In the genomic region with DNA sequence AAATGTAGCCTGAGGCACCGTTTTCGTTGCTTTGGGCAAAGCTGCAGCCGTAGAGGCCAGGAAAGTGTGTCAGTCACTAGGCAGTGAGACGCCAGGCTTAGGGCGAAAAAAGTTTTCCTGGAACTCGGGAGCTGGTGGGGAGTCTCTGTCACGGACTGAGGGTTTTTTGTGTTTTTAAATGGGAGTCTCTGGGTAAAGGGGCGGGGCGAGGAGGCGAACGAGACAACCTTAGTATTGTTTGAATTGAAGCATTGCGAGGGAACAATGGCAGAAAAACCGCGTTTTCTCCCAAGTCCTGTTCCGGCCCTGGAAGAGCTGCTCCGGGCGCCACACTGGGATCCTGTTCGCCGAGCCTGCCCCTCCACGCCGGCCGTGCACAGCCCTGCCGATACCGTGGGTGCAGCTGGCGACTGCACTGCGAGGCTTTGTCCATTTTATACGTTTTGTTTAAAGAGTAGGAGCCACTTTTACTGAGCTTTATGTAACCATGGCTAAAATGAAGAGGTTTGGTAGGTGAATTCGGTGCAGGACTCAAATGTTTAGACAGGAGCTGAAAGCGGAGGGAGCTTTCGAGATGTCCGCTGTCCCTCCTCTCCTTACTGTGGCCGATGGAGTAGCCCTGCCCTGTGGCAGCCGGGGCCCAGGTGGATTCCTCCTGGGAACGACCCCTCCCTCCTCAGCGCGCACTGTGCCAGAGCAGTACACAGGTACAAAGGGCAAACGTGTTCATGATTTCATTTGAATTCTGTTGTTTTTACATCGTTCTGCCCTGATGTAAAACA, we compare ENCODE assay signal across 9 cellular contexts. TPM values are rescaled to one million over a fixed set of nuclear protein-coding genes. Genes with fewer than 3 reads are reported as not detected.
A peak's percentile ranks its signal among the peaks of the same experiment; 100 is the strongest.
DNase-seq lines count a peak whose midpoint lies in the region; ATAC-seq and TF ChIP-seq lines count a peak whose summit lies in the region.
"Had no signal": no experiment of that assay in that cellular context is flagged by ENCODE, and none has a peak within 500 bp of the region (broad histone marks: within the 10 kb centered on the region; RNA-seq: fewer than 3 reads in every experiment).

No MANE protein-coding gene starts in this region.

- H3K4me3 Mint-ChIP-seq in activated CD8-positive, alpha-beta T cell treated with anti-CD3 and anti-CD28 coated beads, Interleukin-2, amount 10 ng/mL, durations not matched to agents 7 days and 5 days = no peak overlapping the region

- TF ChIP-seq POLR2A in spleen (IDR thresholded peaks at IDR 0.05) = no peak

- peak; percentile 72 for DNase-seq in astrocyte of the spinal cord (ENCODE audit: low read depth, low spot score)
- peak; percentile 43 for DNase-seq in iPS-NIHi11 (ENCODE audit: low spot score)
- no peak for DNase-seq in spleen
- DNase-seq in activated CD8-positive, alpha-beta T cell treated with anti-CD3 and anti-CD28 coated beads, Interleukin-2, amount 10 ng/mL, durations not matched to agents 7 days and 5 days = no peak
- DNase-seq in retina = no peak
- no peak for DNase-seq in HK-2 (ENCODE audit: unreplicated experiment)
- DNase-seq: activated CD4-positive, CD25-positive, alpha-beta regulatory T cell had no signal

- peaks cover 8% of the 10 kb centered on the region for H3K4me1 ChIP-seq in HUES48 (ENCODE audit: control insufficient read depth, insufficient read depth, low read length)
- H3K4me1 ChIP-seq in spleen = peaks cover 7 to 56% (median 17%) of the 10 kb centered on the region in 6 donors

- POLR2A ChIA-PET in activated CD8-positive, alpha-beta T cell treated with anti-CD3 and anti-CD28 coated beads, Interleukin-2, amount 10 ng/mL, durations not matched to agents 7 days and 5 days (lab: Charles Lee) = no interaction called here

- CTCF ChIA-PET in activated CD8-positive, alpha-beta T cell treated with anti-CD3 and anti-CD28 coated beads, Interleukin-2, amount 10 ng/mL, durations not matched to agents 7 days and 5 days (lab: Charles Lee) = no interaction called here

- H3K9me3 ChIP-seq in HUES48 (ENCODE audit: control insufficient read depth, insufficient read depth, low read length) (no peaks in the 10 kb centered on the region), spleen (no peaks in the 10 kb centered on the region)

- TF ChIP-seq CTCF in astrocyte of the spinal cord (IDR thresholded peaks at IDR 0.05; ENCODE audit: low read depth, low read length) = no peak
- TF ChIP-seq CTCF in spleen (IDR thresholded peaks at IDR 0.05 in 8 of 11, conservative IDR thresholded peaks at IDR 0.05 in 3 of 11) = no peak

- ATAC-seq in activated CD8-positive, alpha-beta T cell treated with anti-CD3 and anti-CD28 coated beads, Interleukin-2, amount 10 ng/mL, durations not matched to agents 7 days and 5 days = no peak
- no peak for ATAC-seq in GM21737 (IDR thresholded peaks at IDR 0.05; ENCODE audit: unreplicated experiment)

- peaks cover 6% of the 10 kb centered on the region for H3K36me3 Mint-ChIP-seq in activated CD8-positive, alpha-beta T cell treated with anti-CD3 and anti-CD28 coated beads, Interleukin-2, amount 10 ng/mL, durations not matched to agents 7 days and 5 days (ENCODE audit: low read depth)

- in situ Hi-C loops in astrocyte of the spinal cord (cut with HindIII; ENCODE audit: low sequenced_read_pairs) = no loop called here

- WGBS in spleen, 5 donors = 3 to 8% (median 4%) methylated on average over 37 to 38 of the region's 38 CpGs

- peak overlapping the region; percentile 77 for H3K9ac ChIP-seq in HUES48 (ENCODE audit: low read depth, low read length)

- H3K27me3 Mint-ChIP-seq in activated CD8-positive, alpha-beta T cell treated with anti-CD3 and anti-CD28 coated beads, Interleukin-2, amount 10 ng/mL, durations not matched to agents 7 days and 5 days (ENCODE audit: low read depth) = peaks cover 64% of the 10 kb centered on the region

- H3K36me3 ChIP-seq in HUES48 (ENCODE audit: control insufficient read depth, insufficient read depth, low read length) (no peaks in the 10 kb centered on the region; the same call in 1 of the 2 replicates), spleen (peaks cover 0 to 7% (median 0%) of the 10 kb centered on the region in 6 donors)

- peaks cover 5% of the 10 kb centered on the region for H3K4me1 Mint-ChIP-seq in activated CD8-positive, alpha-beta T cell treated with anti-CD3 and anti-CD28 coated beads, Interleukin-2, amount 10 ng/mL, durations not matched to agents 7 days and 5 days (ENCODE audit: low read depth)

- H3K27ac ChIP-seq in HUES48 (ENCODE audit: low read depth, low read length) = peak overlapping the region; percentile 43
- peak overlapping the region; percentile 19 to 87 (median 85) for H3K27ac ChIP-seq in spleen

- intact Hi-C loops in spleen (cut with DNase I; ENCODE audit: low total_unique reads) = loop anchor here (10.0 kb wide), 1 partner anchor 106 kb away; no protein-coding TSS in a partner anchor

- H3K4me3 ChIP-seq in HUES48 (ENCODE audit: low read depth, low read length) (peak overlapping the region; percentile 82), astrocyte of the spinal cord (ENCODE audit: low read depth, low read length) (peak overlapping the region; percentile 77), spleen (peak overlapping the region; percentile 46 to 73 (median 52))

- no peak overlapping the region for H3K27ac Mint-ChIP-seq in activated CD8-positive, alpha-beta T cell treated with anti-CD3 and anti-CD28 coated beads, Interleukin-2, amount 10 ng/mL, durations not matched to agents 7 days and 5 days

- H3K27me3 ChIP-seq in HUES48 (ENCODE audit: control insufficient read depth, insufficient read depth, low read length) (peaks cover 39% of the 10 kb centered on the region), spleen (replicated peaks in 1 of 7) (peaks cover 0 to 91% (median 27%) of the 10 kb centered on the region in 7 donors)

- H3K9me3 Mint-ChIP-seq in activated CD8-positive, alpha-beta T cell treated with anti-CD3 and anti-CD28 coated beads, Interleukin-2, amount 10 ng/mL, durations not matched to agents 7 days and 5 days (ENCODE audit: insufficient read depth) = no peaks in the 10 kb centered on the region

RNA-seq across cellular contexts. Expression of a gene that starts 1.5 kb away (rescaled TPM):
- 100 to 1,000 TPM; 296 to 712 (median 410) TPM for total RNA-seq in spleen
- polyA plus RNA-seq in spleen = 100 to 1,000 TPM in 1 of 3 donors, 10 to 100 TPM in 2; 52.6 to 116 (median 76.3) TPM
- total RNA-seq in activated CD8-positive, alpha-beta T cell treated with anti-CD3 and anti-CD28 coated beads, Interleukin-2, amount 10 ng/mL, durations not matched to agents 7 days and 5 days = not detected

RNA-seq across cellular contexts. Expression of a gene that starts 1.6 kb away (rescaled TPM):
- 100 to 1,000 TPM; 251 to 959 (median 365) TPM for total RNA-seq in spleen
- 10 to 100 TPM; 37.9 to 71.7 (median 61.5) TPM for polyA plus RNA-seq in spleen
- total RNA-seq in activated CD8-positive, alpha-beta T cell treated with anti-CD3 and anti-CD28 coated beads, Interleukin-2, amount 10 ng/mL, durations not matched to agents 7 days and 5 days = not detected

Comparison
In these comparisons a context has a peak if more than half of its experiments do, and no peak if none do; other contexts are left out.
1. DNase-seq: peak in astrocyte of the spinal cord (single experiment) and iPS-NIHi11 (single experiment); none in spleen (single experiment), activated CD8-positive, alpha-beta T cell treated with anti-CD3 and anti-CD28 coated beads, Interleukin-2, amount 10 ng/mL, durations not matched to agents 7 days and 5 days (single experiment), retina (single experiment) and HK-2 (single experiment).
2. RNA of a gene that starts 1.5 kb away (total RNA-seq): 296 to 712 TPM in spleen; not detected in activated CD8-positive, alpha-beta T cell treated with anti-CD3 and anti-CD28 coated beads, Interleukin-2, amount 10 ng/mL, durations not matched to agents 7 days and 5 days; every median in the first group is over 100 times any median in the second.
3. RNA of a gene that starts 1.6 kb away (total RNA-seq): 251 to 959 TPM in spleen; not detected in activated CD8-positive, alpha-beta T cell treated with anti-CD3 and anti-CD28 coated beads, Interleukin-2, amount 10 ng/mL, durations not matched to agents 7 days and 5 days; every median in the first group is over 100 times any median in the second.
4. Peak in every context shown above with its lines, with median percentiles within 50 percentile points of each other: H3K4me3 ChIP-seq.